In the genomic region with DNA sequence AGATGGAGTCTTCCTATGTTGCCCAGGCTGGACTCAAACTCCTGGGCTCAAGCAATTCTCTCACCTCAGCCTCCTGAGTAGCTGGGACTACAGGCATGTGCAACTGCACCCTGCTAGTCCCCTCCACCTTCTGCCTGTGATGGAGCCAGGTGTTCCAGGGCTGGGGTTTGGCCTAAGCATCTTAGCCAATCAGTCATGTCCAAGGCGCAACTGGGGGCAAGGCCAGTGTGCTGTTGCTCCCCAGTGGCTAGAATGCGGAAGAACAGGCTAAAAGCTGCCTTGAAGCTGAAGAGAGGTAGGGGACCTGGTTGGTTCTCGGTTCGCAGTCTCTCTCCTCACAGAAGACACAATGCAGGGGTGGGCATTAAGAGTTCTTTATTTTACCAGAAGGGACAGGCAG, we compare ENCODE assay signal across 9 cellular contexts. TPM values are rescaled to one million over a fixed set of nuclear protein-coding genes. Genes with fewer than 3 reads are reported as not detected.
DNase-seq lines count a peak whose midpoint lies in the region; ATAC-seq and TF ChIP-seq lines count a peak whose summit lies in the region.
"Had no signal": no experiment of that assay in that cellular context is flagged by ENCODE, and none has a peak within 500 bp of the region (broad histone marks: within the 10 kb centered on the region; RNA-seq: fewer than 3 reads in every experiment).

No MANE protein-coding gene starts in this region.

- H3K27me3 Mint-ChIP-seq in activated T-helper 1 cell treated with anti-CD3 and anti-CD28 coated beads, Interleukin-12 subunit alpha, Interleukin-12 subunit beta, Interleukin-2, Interleukin-4 antibody, amounts not matched to agents 30 ng/mL and 10 ng/mL and 1 ng/mL, durations not matched to agents 14 hours and 24 hours and 36 hours (ENCODE audit: insufficient read depth), result no peaks in the 10 kb centered on the region
- H3K27me3 Mint-ChIP-seq: dendritic cell treated with granulocyte-macrophage colony-stimulating factor and Interleukin-4, amounts not matched to agents 40 ng/mL and 50 ng/mL, for 4 days had no signal

- DNase-seq in AG04450 (ENCODE audit: low read depth, low spot score), result no peak
- peak; percentile 63 for DNase-seq in GM13977 (ENCODE audit: low spot score)
- peak; percentile 68 for DNase-seq in OCI-LY7 (ENCODE audit: low spot score)
- DNase-seq in fibroblast of gingiva (ENCODE audit: low read depth), result peak; percentile 29
- peak; percentile 36 for DNase-seq in testis
- no peak for DNase-seq in posterior vena cava (ENCODE audit: low spot score)
- DNase-seq in activated T-helper 1 cell treated with anti-CD3 and anti-CD28 coated beads, Interleukin-12 subunit alpha, Interleukin-12 subunit beta, Interleukin-2, Interleukin-4 antibody, amounts not matched to agents 30 ng/mL and 10 ng/mL and 1 ng/mL, durations not matched to agents 14 hours and 24 hours and 36 hours (ENCODE audit: low spot score), result no peak

- H3K27ac Mint-ChIP-seq in activated T-helper 1 cell treated with anti-CD3 and anti-CD28 coated beads, Interleukin-12 subunit alpha, Interleukin-12 subunit beta, Interleukin-2, Interleukin-4 antibody, amounts not matched to agents 30 ng/mL and 10 ng/mL and 1 ng/mL, durations not matched to agents 14 hours and 24 hours and 36 hours, result no peak overlapping the region
- H3K27ac Mint-ChIP-seq: dendritic cell treated with granulocyte-macrophage colony-stimulating factor and Interleukin-4, amounts not matched to agents 40 ng/mL and 50 ng/mL, for 4 days had no signal

- no peak for TF ChIP-seq POLR2A in testis (IDR thresholded peaks at IDR 0.05)

- no peak overlapping the region for H2AFZ ChIP-seq in OCI-LY7 (ENCODE audit: low read length)

- H3K9me3 Mint-ChIP-seq in activated T-helper 1 cell treated with anti-CD3 and anti-CD28 coated beads, Interleukin-12 subunit alpha, Interleukin-12 subunit beta, Interleukin-2, Interleukin-4 antibody, amounts not matched to agents 30 ng/mL and 10 ng/mL and 1 ng/mL, durations not matched to agents 14 hours and 24 hours and 36 hours, result no peaks in the 10 kb centered on the region
- H3K9me3 Mint-ChIP-seq: dendritic cell treated with granulocyte-macrophage colony-stimulating factor and Interleukin-4, amounts not matched to agents 40 ng/mL and 50 ng/mL, for 4 days had no signal

- CTCF ChIA-PET in AG04450 (lab: Charles Lee), result interaction anchor here (1.6 to 2.9 kb wide), 3 partner anchors 19 to 152 kb away, joined by 4 to 23 read pairs (median 12); no protein-coding TSS in a partner anchor
- CTCF ChIA-PET in OCI-LY7 (lab: Charles Lee; ENCODE audit: unreplicated experiment), result interaction anchor here (0.7 kb wide), 1 partner anchor 132 kb away, joined by 3 read pairs; no protein-coding TSS in a partner anchor

- no peaks in the 10 kb centered on the region for H4K20me1 ChIP-seq in OCI-LY7 (ENCODE audit: insufficient read depth, low read length)

- in situ Hi-C loops in GM13977 (cut with MboI; ENCODE audit: low pct_unique_long_range_greater_than_20kb, low sequenced_read_pairs, unreplicated experiment), result no loop called here

- no peak for ATAC-seq in HG03139 (IDR thresholded peaks at IDR 0.05; ENCODE audit: unreplicated experiment)

- H3K36me3 Mint-ChIP-seq in activated T-helper 1 cell treated with anti-CD3 and anti-CD28 coated beads, Interleukin-12 subunit alpha, Interleukin-12 subunit beta, Interleukin-2, Interleukin-4 antibody, amounts not matched to agents 30 ng/mL and 10 ng/mL and 1 ng/mL, durations not matched to agents 14 hours and 24 hours and 36 hours (ENCODE audit: low read depth), result peaks cover 35% of the 10 kb centered on the region

- H3K27ac ChIP-seq in AG04450 (ENCODE audit: low read depth, low read length), result no peak overlapping the region
- no peak overlapping the region for H3K27ac ChIP-seq in OCI-LY7 (ENCODE audit: low read depth, low read length, poor library complexity, severe bottlenecking)
- no peak overlapping the region for H3K27ac ChIP-seq in testis

- H3K4me1 Mint-ChIP-seq in activated T-helper 1 cell treated with anti-CD3 and anti-CD28 coated beads, Interleukin-12 subunit alpha, Interleukin-12 subunit beta, Interleukin-2, Interleukin-4 antibody, amounts not matched to agents 30 ng/mL and 10 ng/mL and 1 ng/mL, durations not matched to agents 14 hours and 24 hours and 36 hours (ENCODE audit: low read depth), result peaks cover 17% of the 10 kb centered on the region

- no peak overlapping the region for H3K4me2 ChIP-seq in OCI-LY7 (ENCODE audit: low read length)

- intact Hi-C loops in OCI-LY7 (cut with micrococcal nuclease; ENCODE audit: unreplicated experiment), result loop anchor here (1.0 kb wide), 1 partner anchor 116 kb away; no protein-coding TSS in a partner anchor
- intact Hi-C loops in testis (cut with DNase I; ENCODE audit: low total_unique reads), result no loop called here
- intact Hi-C loops in posterior vena cava (cut with DNase I), result no loop called here
- intact Hi-C loops in activated T-helper 1 cell treated with anti-CD3 and anti-CD28 coated beads, Interleukin-12 subunit alpha, Interleukin-12 subunit beta, Interleukin-2, Interleukin-4 antibody, amounts not matched to agents 30 ng/mL and 10 ng/mL and 1 ng/mL, durations not matched to agents 14 hours and 24 hours and 36 hours (cut with micrococcal nuclease), result no loop called here

- H3K9me2 ChIP-seq in OCI-LY7 (ENCODE audit: insufficient read depth, low read length), result no peaks in the 10 kb centered on the region

- WGBS in testis, 2 donors, result 91 to 96% methylated on average over 4 of the region's 4 CpGs

- H3K4me1 ChIP-seq in OCI-LY7 (ENCODE audit: insufficient read depth, low read length, poor library complexity, severe bottlenecking), result no peaks in the 10 kb centered on the region
- H3K4me1 ChIP-seq in testis, result no peaks in the 10 kb centered on the region

- H3K4me3 ChIP-seq in AG04450 (ENCODE audit: low read depth, low read length) (no peak overlapping the region), OCI-LY7 (ENCODE audit: low read depth, low read length, poor library complexity, severe bottlenecking) (no peak overlapping the region), testis (no peak overlapping the region)

- no peaks in the 10 kb centered on the region for H3K27me3 ChIP-seq in AG04450 (ENCODE audit: control insufficient read depth, insufficient read depth, low read length)
- H3K27me3 ChIP-seq in testis, result no peaks in the 10 kb centered on the region

- H3K79me2 ChIP-seq in OCI-LY7 (ENCODE audit: insufficient read depth, low read depth, low read length), result no peaks in the 10 kb centered on the region

- no TSS peak for BruUV-seq in OCI-LY7 (replicated peaks; lab: Mats Ljungman, UMichigan)

- peak; percentile 54 for TF ChIP-seq CTCF in AG04450 (IDR thresholded peaks at IDR 0.05; ENCODE audit: low read depth, low read length)
- peak; percentile 65 for TF ChIP-seq CTCF in GM13977 (IDR thresholded peaks at IDR 0.05; ENCODE audit: extremely low read depth, insufficient read depth, missing control alignments)
- TF ChIP-seq CTCF in OCI-LY7 (conservative IDR thresholded peaks at IDR 0.05; ENCODE audit: low read length), result peak; percentile 66
- peak in 1 of 3 experiments; percentile 8 for TF ChIP-seq CTCF in testis (IDR thresholded peaks at IDR 0.05)

- no peak overlapping the region for H3K4me3 Mint-ChIP-seq in activated T-helper 1 cell treated with anti-CD3 and anti-CD28 coated beads, Interleukin-12 subunit alpha, Interleukin-12 subunit beta, Interleukin-2, Interleukin-4 antibody, amounts not matched to agents 30 ng/mL and 10 ng/mL and 1 ng/mL, durations not matched to agents 14 hours and 24 hours and 36 hours
- H3K4me3 Mint-ChIP-seq: dendritic cell treated with granulocyte-macrophage colony-stimulating factor and Interleukin-4, amounts not matched to agents 40 ng/mL and 50 ng/mL, for 4 days had no signal

- H3K36me3 ChIP-seq in OCI-LY7 (ENCODE audit: insufficient read depth, low read length) (peaks cover 47% of the 10 kb centered on the region), testis (ENCODE audit: low read depth, missing control alignments) (no peaks in the 10 kb centered on the region)

- H3K9me3 ChIP-seq in AG04450 (ENCODE audit: control insufficient read depth, insufficient read depth, low read length) (no peaks in the 10 kb centered on the region), OCI-LY7 (ENCODE audit: low read length) (no peaks in the 10 kb centered on the region), testis (no peaks in the 10 kb centered on the region)

- POLR2A ChIA-PET in AG04450 (lab: Yijun Ruan, JAX), result no interaction called here
- POLR2A ChIA-PET in OCI-LY7 (lab: Charles Lee), result interaction anchor here (1.0 kb wide), 1 partner anchor 115 kb away, joined by 3 read pairs; no protein-coding TSS in a partner anchor

RNA-seq across cellular contexts. Expression of a gene that starts 18.6 kb away (rescaled TPM):
- polyA plus RNA-seq in AG04450 (2011; rRNA removed) (80.5 and 83.9 TPM in 2 replicates), testis (ENCODE audit: insufficient read depth, low read depth, low replicate concordance) (33.2 TPM)
- 87.8 and 106 TPM in 2 replicates for polyA minus RNA-seq in AG04450 (2011; rRNA and poly(A)+ RNA removed)
- 43.5 and 46.5 TPM in 2 replicates for total RNA-seq in OCI-LY7 (2014; rRNA removed; shearing (Covaris generic))
- total RNA-seq in OCI-LY7 (2022) (110 and 122 TPM in 2 replicates), testis (10 to 100 TPM; 20.9 to 31.3 TPM), posterior vena cava (100 to 1,000 TPM in 1 of 2 donors, 10 to 100 TPM in 1; 99.0 to 101 TPM)
- total RNA-seq in activated T-helper 1 cell treated with anti-CD3 and anti-CD28 coated beads, Interleukin-12 subunit alpha, Interleukin-12 subunit beta, Interleukin-2, Interleukin-4 antibody, amounts not matched to agents 30 ng/mL and 10 ng/mL and 1 ng/mL, durations not matched to agents 14 hours and 24 hours and 36 hours, result 92.2 and 98.8 TPM in 2 replicates

RNA-seq across cellular contexts. Expression of a gene that starts 23.9 kb away (rescaled TPM):
- polyA plus RNA-seq in AG04450 (2011; rRNA removed) (2.9 and 3.1 TPM in 2 replicates), testis (ENCODE audit: insufficient read depth, low read depth, low replicate concordance) (8.7 TPM)
- 1.5 and 2.3 TPM in 2 replicates for polyA minus RNA-seq in AG04450 (2011; rRNA and poly(A)+ RNA removed)
- total RNA-seq in OCI-LY7 (2014; rRNA removed; shearing (Covaris generic)), result 27.1 and 28.4 TPM in 2 replicates
- total RNA-seq in OCI-LY7 (2022) (27.2 and 29.2 TPM in 2 replicates), testis (10 to 100 TPM; 14.9 to 18.6 TPM), posterior vena cava (1 to 10 TPM; 3.7 to 4.0 TPM)
- total RNA-seq in activated T-helper 1 cell treated with anti-CD3 and anti-CD28 coated beads, Interleukin-12 subunit alpha, Interleukin-12 subunit beta, Interleukin-2, Interleukin-4 antibody, amounts not matched to agents 30 ng/mL and 10 ng/mL and 1 ng/mL, durations not matched to agents 14 hours and 24 hours and 36 hours, result 34.6 and 34.9 TPM in 2 replicates

RNA-seq across cellular contexts. Expression of a gene that starts 24.2 kb away (rescaled TPM):
- polyA plus RNA-seq in AG04450 (2011; rRNA removed) (45.7 and 54.4 TPM in 2 replicates), testis (ENCODE audit: insufficient read depth, low read depth, low replicate concordance) (54.8 TPM)
- 46.8 and 56.9 TPM in 2 replicates for polyA minus RNA-seq in AG04450 (2011; rRNA and poly(A)+ RNA removed)
- 25.0 and 30.8 TPM in 2 replicates for total RNA-seq in OCI-LY7 (2014; rRNA removed; shearing (Covaris generic))
- total RNA-seq in OCI-LY7 (2022) (58.0 and 62.1 TPM in 2 replicates), testis (10 to 100 TPM; 61.1 to 75.2 TPM), posterior vena cava (10 to 100 TPM; 22.6 to 24.4 TPM)
- total RNA-seq in activated T-helper 1 cell treated with anti-CD3 and anti-CD28 coated beads, Interleukin-12 subunit alpha, Interleukin-12 subunit beta, Interleukin-2, Interleukin-4 antibody, amounts not matched to agents 30 ng/mL and 10 ng/mL and 1 ng/mL, durations not matched to agents 14 hours and 24 hours and 36 hours, result 60.4 and 61.5 TPM in 2 replicates

RNA-seq across cellular contexts. Expression of a gene that starts 36.4 kb away (rescaled TPM):
- polyA plus RNA-seq in AG04450 (2011; rRNA removed) (8.3 and 11.0 TPM in 2 replicates), testis (ENCODE audit: insufficient read depth, low read depth, low replicate concordance) (84.5 TPM)
- polyA minus RNA-seq in AG04450 (2011; rRNA and poly(A)+ RNA removed), result 13.2 and 14.4 TPM in 2 replicates
- total RNA-seq in OCI-LY7 (2014; rRNA removed; shearing (Covaris generic)), result 4.0 and 4.6 TPM in 2 replicates
- total RNA-seq in OCI-LY7 (2022) (15.2 and 19.7 TPM in 2 replicates), testis (10 to 100 TPM; 69.6 to 74.5 TPM), posterior vena cava (10 to 100 TPM; 13.8 to 19.2 TPM)
- total RNA-seq in activated T-helper 1 cell treated with anti-CD3 and anti-CD28 coated beads, Interleukin-12 subunit alpha, Interleukin-12 subunit beta, Interleukin-2, Interleukin-4 antibody, amounts not matched to agents 30 ng/mL and 10 ng/mL and 1 ng/mL, durations not matched to agents 14 hours and 24 hours and 36 hours, result 27.5 and 28.1 TPM in 2 replicates

Comparison
In these comparisons a context has a peak if more than half of its experiments do, and no peak if none do; other contexts are left out.
1. DNase-seq: peak in GM13977 (single experiment), OCI-LY7 (single experiment), fibroblast of gingiva (single experiment) and testis (single experiment); none in AG04450 (single experiment), posterior vena cava (single experiment) and activated T-helper 1 cell treated with anti-CD3 and anti-CD28 coated beads, Interleukin-12 subunit alpha, Interleukin-12 subunit beta, Interleukin-2, Interleukin-4 antibody, amounts not matched to agents 30 ng/mL and 10 ng/mL and 1 ng/mL, durations not matched to agents 14 hours and 24 hours and 36 hours (single experiment).